Comparison of ENCODE assay signal across 14 cellular contexts in genomic region chr5:156000115-156000514, GRCh38.
DNase-seq lines count a peak whose midpoint lies in the region; ATAC-seq lines count a peak whose summit lies in the region.
"Had no signal": no experiment of that assay in that cellular context is flagged by ENCODE, and none has a peak within 500 bp of the region (broad histone marks: within the 10 kb centered on the region; RNA-seq: fewer than 3 reads in every experiment).

No MANE protein-coding gene starts in this region.

- intact Hi-C loops in activated T-helper 2 cell treated with anti-CD3 and anti-CD28 coated beads, Interferon-gamma antibody, Interleukin-2, Interleukin-4, amounts not matched to agents 10 μg/mL and 5 μg/mL and 100 μg/mL, durations not matched to agents 14 hours and 24 hours and 36 hours (cut with micrococcal nuclease) = no loop called here

- no peak overlapping the region for H3K4me3 Mint-ChIP-seq in activated T-helper 2 cell treated with anti-CD3 and anti-CD28 coated beads, Interferon-gamma antibody, Interleukin-2, Interleukin-4, amounts not matched to agents 10 μg/mL and 5 μg/mL and 100 μg/mL, durations not matched to agents 14 hours and 24 hours and 36 hours (ENCODE audit: low read depth)
- H3K4me3 Mint-ChIP-seq: B cell; CD4-positive, CD25-positive, alpha-beta regulatory T cell; CD8-positive, alpha-beta T cell; GM23338; H9 had no signal

- H3K9me3 Mint-ChIP-seq in activated T-helper 2 cell treated with anti-CD3 and anti-CD28 coated beads, Interferon-gamma antibody, Interleukin-2, Interleukin-4, amounts not matched to agents 10 μg/mL and 5 μg/mL and 100 μg/mL, durations not matched to agents 14 hours and 24 hours and 36 hours = no peaks in the 10 kb centered on the region
- H3K9me3 Mint-ChIP-seq: CD8-positive, alpha-beta T cell; GM23338; H9 had no signal

- ATAC-seq in left lobe of liver (peak; percentile 64), GM18909 (IDR thresholded peaks at IDR 0.05; ENCODE audit: poor library complexity, unreplicated experiment) (no peak)
- ATAC-seq: CD8-positive, alpha-beta T cell; GM23338; HCT116 had no signal

- peak; percentile 0 for DNase-seq in DMS79 (lab: John Stamatoyannopoulos, UW)
- DNase-seq in DMS79 treated with DMSO at 0.1 percent for 48 hours (lab: John Stamatoyannopoulos, UW) = no peak
- DNase-seq in NCI-H69 (lab: John Stamatoyannopoulos, UW) = peak; percentile 48
- peak; percentile 51 for DNase-seq in left lobe of liver (ENCODE audit: low spot score)
- no peak for DNase-seq in activated T-helper 2 cell treated with anti-CD3 and anti-CD28 coated beads, Interferon-gamma antibody, Interleukin-2, Interleukin-4, amounts not matched to agents 10 μg/mL and 5 μg/mL and 100 μg/mL, durations not matched to agents 14 hours and 24 hours and 36 hours (ENCODE audit: low spot score)
- DNase-seq: Caco-2; CD4-positive, CD25-positive, alpha-beta regulatory T cell; CD8-positive, alpha-beta T cell; DMS153; H9 had no signal

- no peak overlapping the region for H3K27ac Mint-ChIP-seq in activated T-helper 2 cell treated with anti-CD3 and anti-CD28 coated beads, Interferon-gamma antibody, Interleukin-2, Interleukin-4, amounts not matched to agents 10 μg/mL and 5 μg/mL and 100 μg/mL, durations not matched to agents 14 hours and 24 hours and 36 hours
- H3K27ac Mint-ChIP-seq: B cell; CD4-positive, CD25-positive, alpha-beta regulatory T cell; CD8-positive, alpha-beta T cell; GM23338; H9 had no signal

- H3K4me1 Mint-ChIP-seq in activated T-helper 2 cell treated with anti-CD3 and anti-CD28 coated beads, Interferon-gamma antibody, Interleukin-2, Interleukin-4, amounts not matched to agents 10 μg/mL and 5 μg/mL and 100 μg/mL, durations not matched to agents 14 hours and 24 hours and 36 hours (ENCODE audit: low read depth) = no peaks in the 10 kb centered on the region
- H3K4me1 Mint-ChIP-seq: B cell; CD4-positive, CD25-positive, alpha-beta regulatory T cell had no signal

- H3K36me3 Mint-ChIP-seq in activated T-helper 2 cell treated with anti-CD3 and anti-CD28 coated beads, Interferon-gamma antibody, Interleukin-2, Interleukin-4, amounts not matched to agents 10 μg/mL and 5 μg/mL and 100 μg/mL, durations not matched to agents 14 hours and 24 hours and 36 hours (ENCODE audit: low read depth) = no peaks in the 10 kb centered on the region
- H3K36me3 Mint-ChIP-seq: CD4-positive, CD25-positive, alpha-beta regulatory T cell; CD8-positive, alpha-beta T cell had no signal

- H3K27me3 Mint-ChIP-seq in activated T-helper 2 cell treated with anti-CD3 and anti-CD28 coated beads, Interferon-gamma antibody, Interleukin-2, Interleukin-4, amounts not matched to agents 10 μg/mL and 5 μg/mL and 100 μg/mL, durations not matched to agents 14 hours and 24 hours and 36 hours (ENCODE audit: low read depth) = peaks cover 1% of the 10 kb centered on the region
- H3K27me3 Mint-ChIP-seq: CD4-positive, CD25-positive, alpha-beta regulatory T cell had no signal

Comparison
In these comparisons a context has a peak if more than half of its experiments do, and no peak if none do; other contexts are left out.
1. DNase-seq: peak in DMS79 (single experiment), NCI-H69 (single experiment) and left lobe of liver (single experiment); none in DMS79 treated with DMSO at 0.1 percent for 48 hours (single experiment) and activated T-helper 2 cell treated with anti-CD3 and anti-CD28 coated beads, Interferon-gamma antibody, Interleukin-2, Interleukin-4, amounts not matched to agents 10 μg/mL and 5 μg/mL and 100 μg/mL, durations not matched to agents 14 hours and 24 hours and 36 hours (single experiment).